8 cellular contexts compared by ENCODE assay signal in genomic region chr7:8418627-8419245, GRCh38. TPM values are rescaled to one million over a fixed set of nuclear protein-coding genes. Genes with fewer than 3 reads are reported as not detected.
DNase-seq lines count a peak whose midpoint lies in the region; ATAC-seq and TF ChIP-seq lines count a peak whose summit lies in the region.

No MANE protein-coding gene starts in this region.

- TF ChIP-seq CTCF in OCI-LY7 (conservative IDR thresholded peaks at IDR 0.05; ENCODE audit: low read length) (peak; percentile 97), body of pancreas (IDR thresholded peaks at IDR 0.05) (peak; percentile 41 to 80 (median 70)), stomach (IDR thresholded peaks at IDR 0.05) (peak in 5 of 7 experiments; percentile 25 to 66 (median 59))

- H3K9me2 ChIP-seq in OCI-LY7 (ENCODE audit: insufficient read depth, low read length), result no peaks in the 10 kb centered on the region

- H3K27me3 ChIP-seq in body of pancreas (no peaks in the 10 kb centered on the region), stomach (peaks cover 0 to 4% (median 0%) of the 10 kb centered on the region in 3 donors)

- peak; percentile 79 for ATAC-seq in GM21423 (IDR thresholded peaks at IDR 0.05; ENCODE audit: unreplicated experiment)
- peak; percentile 68 for ATAC-seq in body of pancreas

- H3K9me3 ChIP-seq in OCI-LY7 (ENCODE audit: low read length) (no peaks in the 10 kb centered on the region), body of pancreas (no peaks in the 10 kb centered on the region), stomach (no peaks in the 10 kb centered on the region)

- 0% methylated on average over 1 of the region's 1 CpG for WGBS in body of pancreas, 2 donors
- WGBS in stomach, 5 donors, result 0 to 1% (median 0%) methylated on average over 1 of the region's 1 CpG

- peak; percentile 29 for DNase-seq in NK-92 treated with Interleukin-12 subunit alpha and Interleukin-12 subunit beta, amount 100 ng/mL, for 24 hours (lab: John Stamatoyannopoulos, UW)
- DNase-seq in NK-92 (lab: John Stamatoyannopoulos, UW; ENCODE audit: unreplicated experiment) (no peak), HT1080 (ENCODE audit: low read depth) (peak; percentile 43), OCI-LY7 (ENCODE audit: low spot score) (peak; percentile 65), body of pancreas (peak; percentile 67 to 77 (median 71)), kidney tubule cell (ENCODE audit: low spot score) (peak; percentile 65), stomach (peak; percentile 49)

- no peaks in the 10 kb centered on the region for H4K20me1 ChIP-seq in OCI-LY7 (ENCODE audit: insufficient read depth, low read length)

- H3K27ac ChIP-seq in OCI-LY7 (ENCODE audit: low read depth, low read length, poor library complexity, severe bottlenecking), result no peak overlapping the region
- H3K27ac ChIP-seq in body of pancreas, result no peak overlapping the region
- H3K27ac ChIP-seq in stomach, result no peak overlapping the region

- no peaks in the 10 kb centered on the region for H3K79me2 ChIP-seq in OCI-LY7 (ENCODE audit: insufficient read depth, low read depth, low read length)

- no peak overlapping the region for H3K4me3 ChIP-seq in OCI-LY7 (ENCODE audit: low read depth, low read length, poor library complexity, severe bottlenecking)
- no peak overlapping the region for H3K4me3 ChIP-seq in body of pancreas
- H3K4me3 ChIP-seq in stomach, result no peak overlapping the region

- no TSS peak for BruUV-seq in OCI-LY7 (replicated peaks; lab: Mats Ljungman, UMichigan)

- TF ChIP-seq POLR2A in body of pancreas (IDR thresholded peaks at IDR 0.05), result no peak
- no peak for TF ChIP-seq POLR2A in stomach (IDR thresholded peaks at IDR 0.05)

- H2AFZ ChIP-seq in OCI-LY7 (ENCODE audit: low read length), result no peak overlapping the region

- POLR2A ChIA-PET in OCI-LY7 (lab: Charles Lee), result no interaction called here

- intact Hi-C loops in OCI-LY7 (cut with micrococcal nuclease; ENCODE audit: unreplicated experiment) (loop anchor here (10.0 kb wide), 1 partner anchor 676 kb away; no protein-coding TSS in a partner anchor), body of pancreas (cut with DNase I) (no loop called here), stomach (cut with DNase I; ENCODE audit: low total_unique reads) (no loop called here)

- no peak overlapping the region for H3K4me2 ChIP-seq in OCI-LY7 (ENCODE audit: low read length)

- H3K4me1 ChIP-seq in OCI-LY7 (ENCODE audit: insufficient read depth, low read length, poor library complexity, severe bottlenecking), result no peaks in the 10 kb centered on the region
- no peaks in the 10 kb centered on the region for H3K4me1 ChIP-seq in body of pancreas
- no peaks in the 10 kb centered on the region for H3K4me1 ChIP-seq in stomach

- CTCF ChIA-PET in OCI-LY7 (lab: Charles Lee; ENCODE audit: unreplicated experiment), result no interaction called here

- H3K36me3 ChIP-seq in OCI-LY7 (ENCODE audit: insufficient read depth, low read length) (no peaks in the 10 kb centered on the region), body of pancreas (replicated peaks in 1 of 2; ENCODE audit: insufficient read depth in 1 of 2, low read depth in 2 of 2) (no peaks in the 10 kb centered on the region), stomach (no peaks in the 10 kb centered on the region)

- TF ChIP-seq EP300 in stomach (IDR thresholded peaks at IDR 0.05), result no peak

RNA-seq across cellular contexts. Expression of gene NXPH1, which starts 14.7 kb away (rescaled TPM):
- total RNA-seq in HT1080 (2014; rRNA removed; shearing (Covaris generic)), result not detected in 2 replicates
- polyA plus RNA-seq in HT1080 (2015; cell fraction: cytosol; rRNA removed), result not detected in 2 replicates
- polyA plus RNA-seq in HT1080 (2015; cell fraction: nucleus; rRNA removed), result not detected in 2 replicates
- total RNA-seq in OCI-LY7 (2014; rRNA removed; shearing (Covaris generic)), result not detected in 2 replicates
- total RNA-seq in OCI-LY7 (2022) (not detected in 2 replicates), body of pancreas (not detected), stomach (under 1 TPM in 1 of 5 donors, not detected in 4; 0.37 TPM)
- polyA plus RNA-seq in stomach, result not detected
